Comparison of ENCODE assay signal across 1 cellular context in genomic region chr22:20298803-20299735, GRCh38.
TF ChIP-seq lines count a peak whose summit lies in the region.

No MANE protein-coding gene starts in this region.

TF ChIP-seq in HCT116, 20 proteins besides CTCF, POLR2A, EP300 and RAD21 (continued from another document):
- peak; percentile 80 for TF ChIP-seq MAX (IDR thresholded peaks at IDR 0.05)
- TF ChIP-seq POLR2AphosphoS5 (IDR thresholded peaks at IDR 0.05; ENCODE audit: low read depth, low read length) = peak; percentile 33; the same call in 1 of the 2 replicates
TF ChIP-seq in HCT116: peak in this region for 4.
